Comparison of ENCODE assay signal across 18 cellular contexts in genomic region chr12:102797513-102797912, GRCh38.
"Had no signal": no experiment of that assay in that cellular context is flagged by ENCODE, and none has a peak within 500 bp of the region (broad histone marks: within the 10 kb centered on the region; RNA-seq: fewer than 3 reads in every experiment).

No MANE protein-coding gene starts in this region.

- H3K27ac ChIP-seq: esophagus squamous epithelium, lower lobe of right lung, ovary, psoas muscle, transverse colon had no signal

- H3K9me3 ChIP-seq: esophagus squamous epithelium, lower lobe of right lung, ovary, psoas muscle, transverse colon had no signal

- H3K36me3 ChIP-seq: esophagus squamous epithelium, lower lobe of right lung, ovary, transverse colon had no signal

- ATAC-seq: left ventricle myocardium superior; lower lobe of right lung; naive thymus-derived CD8-positive, alpha-beta T cell; psoas muscle; right cardiac atrium; stimulated activated naive B cell treated with anti-CD40 and anti-IgM and Interleukin-4, amounts not matched to agents 10 μg/mL and 1 μg/mL and 100 μg/mL, for 72 hours had no signal

- DNase-seq: central memory CD4-positive, alpha-beta T cell; effector CD8-positive, alpha-beta T cell; endodermal cell; esophagus squamous epithelium; foreskin melanocyte; left ventricle myocardium superior; lower lobe of right lung; naive thymus-derived CD8-positive, alpha-beta T cell; occipital lobe; ovary; posterior cingulate gyrus; psoas muscle; right cardiac atrium; small intestine; stimulated activated CD4-positive, alpha-beta T cell treated with anti-CD3 and anti-CD28 coated beads, Interleukin-15, amount 100 ng/mL, for 24 hours; stimulated activated CD4-positive, alpha-beta T cell treated with anti-CD3 and anti-CD28 coated beads, Interleukin-2, amount 100 ng/mL, for 48 hours; stimulated activated naive B cell treated with anti-CD40 and anti-IgM and Interleukin-4, amounts not matched to agents 10 μg/mL and 1 μg/mL and 100 μg/mL, for 72 hours; transverse colon had no signal

- H3K4me1 ChIP-seq: esophagus squamous epithelium, lower lobe of right lung, psoas muscle, transverse colon had no signal

- H3K4me3 ChIP-seq: esophagus squamous epithelium, lower lobe of right lung, ovary, psoas muscle, transverse colon had no signal

- H3K27me3 ChIP-seq: esophagus squamous epithelium, ovary, transverse colon had no signal
